8 cellular contexts compared by ENCODE assay signal in genomic region chr10:75294518-75294865, GRCh38. TPM values are rescaled to one million over a fixed set of nuclear protein-coding genes. Genes with fewer than 3 reads are reported as not detected.
DNase-seq lines count a peak whose midpoint lies in the region; ATAC-seq and TF ChIP-seq lines count a peak whose summit lies in the region.

No MANE protein-coding gene starts in this region.

- POLR2A ChIA-PET in AG04449 (lab: Yijun Ruan, JAX): interaction anchor here (0.7 to 1.4 kb wide), 3 partner anchors 10 to 961 kb away, joined by 3 to 4 read pairs (median 4); no protein-coding TSS in a partner anchor

- peak overlapping the region; percentile 57 for H3K4me3 ChIP-seq in AG04449 (ENCODE audit: low read depth, low read length)
- H3K4me3 ChIP-seq in HL-60 (replicated peaks; ENCODE audit: insufficient read depth, low read length): peak overlapping the region; percentile 47
- H3K4me3 ChIP-seq in cardiac fibroblast (replicated peaks in 1 of 2; ENCODE audit: low read depth in 2 of 2, low read length in 2 of 2): peak overlapping the region; percentile 36 to 54
- peak overlapping the region; percentile 26 for H3K4me3 ChIP-seq in lung

- H3K27me3 ChIP-seq in HL-60 (ENCODE audit: insufficient read depth, poor library complexity, severe bottlenecking) (peaks cover 17% of the 10 kb centered on the region), lung (ENCODE audit: control insufficient read depth, insufficient read depth) (no peaks in the 10 kb centered on the region)

- DNase-seq in AG04449 (ENCODE audit: low read depth, low spot score) (no peak), HL-60 (ENCODE audit: low read depth in 1 of 2, low spot score in 1 of 2) (no peak), cardiac fibroblast (ENCODE audit: low read depth in 2 of 2) (no peak), lung (ENCODE audit: low spot score) (no peak), cerebellar cortex (ENCODE audit: low spot score) (no peak), NCI-H2029 treated with DMSO at 0.1 percent for 48 hours (lab: John Stamatoyannopoulos, UW) (no peak)
- no peak for DNase-seq in activated effector memory CD4-positive, alpha-beta T cell treated with Interleukin-2 at 50 U/mL for 16 hours
- DNase-seq in stimulated activated CD4-positive, alpha-beta T cell treated with anti-CD3 and anti-CD28 coated beads, Interleukin-2, amount 100 ng/mL, for 48 hours: no peak

- no peaks in the 10 kb centered on the region for H3K4me1 ChIP-seq in lung (ENCODE audit: control insufficient read depth in 2 of 2, insufficient read depth in 2 of 2, low read length in 2 of 2)

- TF ChIP-seq CTCF in AG04449 (IDR thresholded peaks at IDR 0.05; ENCODE audit: insufficient read depth, low read length, missing control alignments) (no peak), HL-60 (IDR thresholded peaks at IDR 0.05; ENCODE audit: insufficient read depth, low read length) (no peak), cardiac fibroblast (IDR thresholded peaks at IDR 0.05; ENCODE audit: low read depth, low read length) (no peak), lung (IDR thresholded peaks at IDR 0.05; ENCODE audit: control extremely low read depth, extremely low read depth) (no peak)

- ATAC-seq in lung (ENCODE audit: insufficient read depth, low FRiP score): no peak

- H3K36me3 ChIP-seq in lung (ENCODE audit: control insufficient read depth in 2 of 2, insufficient read depth in 2 of 2, low read length in 2 of 2): no peaks in the 10 kb centered on the region

- H3K27ac ChIP-seq in HL-60 (replicated peaks) (no peak overlapping the region), lung (ENCODE audit: low read depth in 1 of 2, low read length in 1 of 2) (peak overlapping the region; percentile 91 to 92)

- CTCF ChIA-PET in AG04449 (lab: Yijun Ruan, JAX): interaction anchor here (1.3 to 5.0 kb wide), 2 partner anchors 10 to 101 kb away, joined by 5 to 33 read pairs; no protein-coding TSS in a partner anchor

- peaks cover 0 to 4% of the 10 kb centered on the region in 2 donors for H3K9me3 ChIP-seq in lung (ENCODE audit: control insufficient read depth in 2 of 2, insufficient read depth in 1 of 2, low read length in 1 of 2)

- 2% methylated on average over 13 to 20 of the region's 20 CpGs for WGBS in lung, 2 donors

RNA-seq across cellular contexts. Expression of gene COMTD1, which starts 58.7 kb away (rescaled TPM):
- total RNA-seq in lung: 10 to 100 TPM in 1 of 2 donors, 1 to 10 TPM in 1; 4.6 to 31.2 TPM
- polyA plus RNA-seq in lung: 10 to 100 TPM; 27.6 to 64.1 TPM
